ENCODE assay signal across 11 cellular contexts in genomic region chr7:102216573-102217314, GRCh38.
"Had no signal": no experiment of that assay in that cellular context is flagged by ENCODE, and none has a peak within 500 bp of the region (broad histone marks: within the 10 kb centered on the region; RNA-seq: fewer than 3 reads in every experiment).

No MANE protein-coding gene starts in this region.

- H3K4me3 ChIP-seq: mucosa of descending colon, stomach, thyroid gland had no signal

- ATAC-seq: activated naive CD4-positive, alpha-beta T cell treated with anti-CD3 and anti-CD28 coated beads, Interleukin-2, amount 50 U/mL, for 72 hours; left colon; mucosa of descending colon; naive thymus-derived CD8-positive, alpha-beta T cell had no signal

- H3K36me3 ChIP-seq: brain microvascular endothelial cell, thyroid gland had no signal

- H3K4me1 Mint-ChIP-seq: endodermal cell had no signal

- H3K27me3 Mint-ChIP-seq: naive thymus-derived CD8-positive, alpha-beta T cell had no signal

- H3K4me3 Mint-ChIP-seq: endodermal cell; naive thymus-derived CD8-positive, alpha-beta T cell had no signal

- H3K9me3 ChIP-seq: mucosa of descending colon, stomach, thyroid gland had no signal

- H3K4me1 ChIP-seq: stomach, thyroid gland had no signal

- H3K27ac ChIP-seq: brain microvascular endothelial cell, stomach, thyroid gland had no signal

- H3K27me3 ChIP-seq: brain microvascular endothelial cell, stomach, thyroid gland had no signal

- DNase-seq: activated CD4-positive, alpha-beta T cell treated with anti-CD3 and anti-CD28 coated beads, Interleukin-2, amount 50 U/mL, for 1 hour; activated CD4-positive, CD25-positive, alpha-beta regulatory T cell; brain microvascular endothelial cell; endodermal cell; left colon; mucosa of descending colon; naive thymus-derived CD8-positive, alpha-beta T cell; stimulated activated CD4-positive, alpha-beta T cell treated with anti-CD3 and anti-CD28 coated beads, Interleukin-12 subunit alpha, Interleukin-12 subunit beta, amount 100 ng/mL, for 4 hours; stomach; thyroid gland had no signal

- H3K9me3 Mint-ChIP-seq: activated naive CD4-positive, alpha-beta T cell treated with anti-CD3 and anti-CD28 coated beads, Interleukin-2, amount 50 U/mL, for 72 hours; endodermal cell; naive thymus-derived CD8-positive, alpha-beta T cell had no signal
